ENCODE assay signal across 26 cellular contexts in the genomic region with DNA sequence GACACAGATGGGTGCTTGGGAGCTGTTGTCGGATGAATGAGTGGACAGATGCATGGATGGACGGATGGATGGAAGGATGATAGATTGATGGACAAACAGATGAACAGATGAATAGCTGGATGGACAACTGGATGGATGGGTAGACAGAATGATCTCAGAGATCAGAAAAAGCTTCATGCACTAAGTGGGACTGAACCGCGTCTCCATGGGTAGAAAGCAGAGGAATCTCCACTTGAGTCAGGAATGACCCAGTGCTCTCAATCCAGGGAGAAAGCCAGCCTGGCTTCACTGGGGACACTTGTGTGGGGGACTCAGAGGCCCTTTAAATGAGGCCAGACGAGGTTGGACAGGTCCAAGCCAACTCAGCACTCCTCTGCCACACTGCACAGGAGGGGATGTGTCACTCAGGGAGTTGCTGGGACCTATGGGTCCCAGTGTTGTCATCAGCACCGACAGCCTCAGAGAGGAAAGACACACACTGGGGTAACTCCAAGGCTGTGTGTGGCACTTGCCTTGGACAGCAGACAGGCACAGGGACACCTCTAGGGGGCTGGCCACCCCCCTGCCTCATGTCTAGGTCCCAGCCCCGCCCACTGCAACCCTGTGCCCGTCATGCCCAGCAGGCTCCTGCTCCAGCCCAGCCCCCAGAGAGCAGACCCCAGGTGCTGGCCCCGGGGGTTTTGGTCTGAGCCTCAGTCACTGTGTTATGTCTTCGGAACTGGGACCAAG. TPM values are rescaled to one million over a fixed set of nuclear protein-coding genes. Genes with fewer than 3 reads are reported as not detected.
DNase-seq lines count a peak whose midpoint lies in the region; ATAC-seq, FAIRE-seq and TF ChIP-seq lines count a peak whose summit lies in the region.
"Had no signal": no experiment of that assay in that cellular context is flagged by ENCODE, and none has a peak within 500 bp of the region (broad histone marks: within the 10 kb centered on the region; RNA-seq: fewer than 3 reads in every experiment).

No MANE protein-coding gene starts in this region.

- H3K4me3 ChIP-seq in K562: no peak overlapping the region
- H3K4me3 ChIP-seq in osteoblast (ENCODE audit: insufficient read depth, low read length): no peak overlapping the region
- H3K4me3 ChIP-seq: hepatocyte, SJCRH30, testis had no signal

- H3K4me2 ChIP-seq in K562 (ENCODE audit: insufficient read depth, low read length): no peak overlapping the region
- no peak overlapping the region for H3K4me2 ChIP-seq in osteoblast (ENCODE audit: insufficient read depth, low read length)
- H3K4me2 ChIP-seq: hepatocyte had no signal

- no TSS peak for BruUV-seq in K562 (replicated peaks; lab: Mats Ljungman, UMichigan)

- H4K20me1 ChIP-seq in K562 (replicated peaks; ENCODE audit: control insufficient read depth, insufficient read depth, low read length): peaks cover 58% of the 10 kb centered on the region
- no peaks in the 10 kb centered on the region for H4K20me1 ChIP-seq in osteoblast (ENCODE audit: insufficient read depth, low read length)

- no peaks in the 10 kb centered on the region for H3K79me2 ChIP-seq in K562 (ENCODE audit: control insufficient read depth, insufficient read depth, low read length)
- H3K79me2 ChIP-seq in osteoblast (ENCODE audit: insufficient read depth, low read length): no peaks in the 10 kb centered on the region
- H3K79me2 ChIP-seq: hepatocyte had no signal

- no peaks in the 10 kb centered on the region for H3K36me3 Mint-ChIP-seq in activated CD8-positive, alpha-beta memory T cell treated with anti-CD3 and anti-CD28 coated beads, Interleukin-2, amount 10 ng/mL, durations not matched to agents 7 days and 5 days
- H3K36me3 Mint-ChIP-seq: activated naive CD4-positive, alpha-beta T cell treated with anti-CD3 and anti-CD28 coated beads, Interleukin-2, amount 50 U/mL, for 24 hours had no signal

- H2AFZ ChIP-seq in K562 (ENCODE audit: low read depth, low read length): no peak overlapping the region
- H2AFZ ChIP-seq in osteoblast (ENCODE audit: low read length): no peak overlapping the region
- H2AFZ ChIP-seq: hepatocyte had no signal

- TF ChIP-seq CTCF in K562 (IDR thresholded peaks at IDR 0.05 in 2 of 3, conservative IDR thresholded peaks at IDR 0.05 in 1 of 3; ENCODE audit: insufficient read depth in 2 of 3, low read depth in 1 of 3, low read length in 3 of 3): 0 out of 6 replicates have a peak, but pooled peaks of 1 of the 3 experiments have one; percentile 3
- no peak for TF ChIP-seq CTCF in osteoblast (IDR thresholded peaks at IDR 0.05; ENCODE audit: extremely low read depth, low read depth, low read length)

- no peaks in the 10 kb centered on the region for H3K9me1 ChIP-seq in K562 (ENCODE audit: control insufficient read depth, insufficient read depth, low read length)

- POLR2A ChIA-PET in K562 (lab: Yijun Ruan, JAX): interaction anchor here (0.6 to 6.6 kb wide), 5 partner anchors 9 to 487 kb away, joined by 3 to 41 read pairs (median 3); no protein-coding TSS in a partner anchor

- no peaks in the 10 kb centered on the region for H3K9me3 ChIP-seq in K562 (replicated peaks; ENCODE audit: control insufficient read depth, insufficient read depth, low read depth, low read length)
- no peaks in the 10 kb centered on the region for H3K9me3 ChIP-seq in osteoblast (ENCODE audit: low read depth, low read length)
- H3K9me3 ChIP-seq: SJCRH30, testis had no signal

- no peak overlapping the region for H3K27ac ChIP-seq in K562 (ENCODE audit: extremely low read depth, low read depth, low read length)
- H3K27ac ChIP-seq in osteoblast (ENCODE audit: low read depth, low read length): no peak overlapping the region
- H3K27ac ChIP-seq: hepatocyte, testis had no signal

- H3K27me3 Mint-ChIP-seq in activated CD8-positive, alpha-beta memory T cell treated with anti-CD3 and anti-CD28 coated beads, Interleukin-2, amount 10 ng/mL, durations not matched to agents 7 days and 5 days: peaks cover 65% of the 10 kb centered on the region

- no peaks in the 10 kb centered on the region for H3K9me3 Mint-ChIP-seq in activated CD8-positive, alpha-beta memory T cell treated with anti-CD3 and anti-CD28 coated beads, Interleukin-2, amount 10 ng/mL, durations not matched to agents 7 days and 5 days (ENCODE audit: low read depth)
- H3K9me3 Mint-ChIP-seq: activated naive CD4-positive, alpha-beta T cell treated with anti-CD3 and anti-CD28 coated beads, Interleukin-2, amount 50 U/mL, for 24 hours had no signal

- TF ChIP-seq POLR2A in GM19193 (IDR thresholded peaks at IDR 0.05; ENCODE audit: extremely low read depth, insufficient read depth, insufficient read length) (peak; percentile 44), K562 (conservative IDR thresholded peaks at IDR 0.05) (no peak)

- no peak for TF ChIP-seq RAD21 in K562 (CRISPR knock-in tag; conservative IDR thresholded peaks at IDR 0.05 in 1 of 2, IDR thresholded peaks at IDR 0.05 in 1 of 2)

- H3K36me3 ChIP-seq in K562 (ENCODE audit: control insufficient read depth, insufficient read depth, low read length): no peaks in the 10 kb centered on the region
- H3K36me3 ChIP-seq in osteoblast (ENCODE audit: insufficient read depth, low read length): no peaks in the 10 kb centered on the region
- H3K36me3 ChIP-seq: SJCRH30 had no signal

- no peak for FAIRE-seq in K562 (lab: Jason Lieb, UNC)
- FAIRE-seq: colon, H54, kidney had no signal

- peak overlapping the region in 1 of 2 experiments; percentile 1; a peak in 2 of 4 replicates for H3K9ac ChIP-seq in K562 (ENCODE audit: insufficient read depth in 1 of 2, low read depth in 2 of 2, low read length in 2 of 2)

- CTCF ChIA-PET in activated CD8-positive, alpha-beta memory T cell treated with anti-CD3 and anti-CD28 coated beads, Interleukin-2, amount 10 ng/mL, durations not matched to agents 7 days and 5 days (lab: Charles Lee): interaction anchor here (1.1 kb wide), 1 partner anchor 9 kb away, joined by 4 read pairs; no protein-coding TSS in a partner anchor
- CTCF ChIA-PET in K562 (lab: Yijun Ruan, JAX; ENCODE audit: low intra/inter-chr PET ratio): interaction anchor here (0.6 kb wide), 1 partner anchor 16 kb away, joined by 3 read pairs; no protein-coding TSS in a partner anchor

- in situ Hi-C loops in K562 (cut with MboI): no loop called here

- H3K27ac Mint-ChIP-seq in activated CD8-positive, alpha-beta memory T cell treated with anti-CD3 and anti-CD28 coated beads, Interleukin-2, amount 10 ng/mL, durations not matched to agents 7 days and 5 days: no peak overlapping the region

- no peaks in the 10 kb centered on the region for H3K4me1 Mint-ChIP-seq in activated CD8-positive, alpha-beta memory T cell treated with anti-CD3 and anti-CD28 coated beads, Interleukin-2, amount 10 ng/mL, durations not matched to agents 7 days and 5 days
- H3K4me1 Mint-ChIP-seq: activated naive CD4-positive, alpha-beta T cell treated with anti-CD3 and anti-CD28 coated beads, Interleukin-2, amount 50 U/mL, for 24 hours had no signal

- H3K27me3 ChIP-seq in K562 (ENCODE audit: control insufficient read depth in 2 of 2, insufficient read depth in 2 of 2, low read length in 2 of 2) (peaks cover 15 to 53% of the 10 kb centered on the region in 2 experiments; a peak in 4 of 5 replicates), osteoblast (ENCODE audit: insufficient read depth, low read length) (peaks cover 6% of the 10 kb centered on the region)
- H3K27me3 ChIP-seq: SJCRH30, testis had no signal

- DNase-seq in activated CD8-positive, alpha-beta memory T cell treated with anti-CD3 and anti-CD28 coated beads, Interleukin-2, amount 50 U/mL, for 4 hours: peak; percentile 8
- DNase-seq in activated CD8-positive, alpha-beta memory T cell treated with anti-CD3 and anti-CD28 coated beads, Interleukin-2, amount 10 ng/mL, durations not matched to agents 7 days and 5 days: no peak
- DNase-seq in K562 (ENCODE audit: extremely low read depth in 1 of 4, low spot score in 3 of 4): peak in 3 of 4 experiments; percentile 63 to 70 (median 66)
- peak; percentile 62 for DNase-seq in osteoblast (ENCODE audit: insufficient read length, low spot score, missing footprints)
- no peak for DNase-seq in LoVo (ENCODE audit: low spot score)
- no peak for DNase-seq in superior temporal gyrus (ENCODE audit: extremely low spot score)
- DNase-seq: activated CD4-positive, alpha-beta T cell treated with anti-CD3 and anti-CD28 coated beads for 4 hours; C1 segment of cervical spinal cord; DMS 273 treated with DMSO at 0.1 percent for 48 hours; GF-D8; kidney; mesenchymal stem cell; NCI-H2081 treated with DMSO at 0.1 percent for 48 hours; NCI-H524; OCI-M1; SJCRH30; stimulated activated CD8-positive, alpha-beta memory T cell treated with anti-CD3 and anti-CD28 coated beads, Interleukin-4, amount 100 ng/mL, for 48 hours; testis had no signal

- no peaks in the 10 kb centered on the region for H3K4me1 ChIP-seq in K562 (replicated peaks in 1 of 2; ENCODE audit: control insufficient read depth in 2 of 2, insufficient read depth in 2 of 2, low read length in 2 of 2)
- H3K4me1 ChIP-seq in osteoblast (ENCODE audit: insufficient read depth, low read length): no peaks in the 10 kb centered on the region
- H3K4me1 ChIP-seq: testis had no signal

- ATAC-seq in activated CD8-positive, alpha-beta memory T cell treated with anti-CD3 and anti-CD28 coated beads, Interleukin-2, amount 10 ng/mL, durations not matched to agents 7 days and 5 days: no peak
- ATAC-seq in K562 (peak; percentile 22), GM18873 (IDR thresholded peaks at IDR 0.05; ENCODE audit: low FRiP score, unreplicated experiment) (no peak)

- under 1% methylated on average over 10 of the region's 10 CpGs for WGBS in K562 (ENCODE audit: insufficient coverage, low coverage, missing lambda C conversion rate)

- H3K4me3 Mint-ChIP-seq in activated CD8-positive, alpha-beta memory T cell treated with anti-CD3 and anti-CD28 coated beads, Interleukin-2, amount 10 ng/mL, durations not matched to agents 7 days and 5 days: no peak overlapping the region
- H3K4me3 Mint-ChIP-seq: activated naive CD4-positive, alpha-beta T cell treated with anti-CD3 and anti-CD28 coated beads, Interleukin-2, amount 50 U/mL, for 24 hours had no signal

- no peak for TF ChIP-seq EP300 in K562 (IDR thresholded peaks at IDR 0.05; ENCODE audit: low read length)

- intact Hi-C loops in K562 (cut with micrococcal nuclease): no loop called here

RNA-seq across cellular contexts. Expression of a gene that starts 5.6 kb away (rescaled TPM):
- not detected for total RNA-seq in activated CD8-positive, alpha-beta memory T cell treated with anti-CD3 and anti-CD28 coated beads, Interleukin-2, amount 10 ng/mL, durations not matched to agents 7 days and 5 days
- not detected in 2 replicates for total RNA-seq in K562 (2011; cell fraction: chromatin; rRNA removed; ENCODE audit: low replicate concordance)
- total RNA-seq in K562 (2011; cell fraction: nucleolus; rRNA removed): not detected in 2 replicates
- not detected in 2 replicates for total RNA-seq in K562 (2011; cell fraction: nucleoplasm; rRNA removed)
- total RNA-seq in K562 (2014; rRNA removed) (not detected in 2 replicates), K562 (2014; rRNA removed; fragmentation: Illumina TruSeq; extraction: Trizol) (not detected in 2 replicates), K562 (2015; rRNA removed; fragmentation: Illumina TruSeq; extraction: Trizol) (not detected in 2 replicates), K562 (2021) (not detected in 2 replicates), osteoblast (not detected in 2 replicates)
- polyA plus RNA-seq in K562 (2011; rRNA removed) (not detected in 2 replicates), K562 (2014; fragmentation: Illumina TruSeq; extraction: Trizol) (not detected in 2 replicates), K562 (2014; fragmentation: Nextera tagmentation; extraction: Ambion mirVana) (not detected), K562 (2014; rRNA removed) (not detected in 2 replicates)
- not detected in 2 replicates for polyA plus RNA-seq in K562 (2011; cell fraction: cytosol; rRNA removed)
- not detected in 2 replicates for polyA plus RNA-seq in K562 (2011; cell fraction: nucleus; rRNA removed)
- polyA plus RNA-seq in K562 (2012): not detected in 2 replicates
- not detected in 2 replicates for polyA minus RNA-seq in K562 (2011; rRNA and poly(A)+ RNA removed)
- not detected in 2 replicates for polyA minus RNA-seq in K562 (2011; cell fraction: cytosol; rRNA and poly(A)+ RNA removed)
- polyA minus RNA-seq in K562 (2011; cell fraction: nucleus; rRNA and poly(A)+ RNA removed): not detected in 2 replicates
- total RNA-seq: A172, hepatocyte, pulmonary artery endothelial cell had no signal
- polyA plus RNA-seq: hepatocyte had no signal

Comparison
In these comparisons a context has a peak if more than half of its experiments do, and no peak if none do; other contexts are left out.
1. DNase-seq: peak in activated CD8-positive, alpha-beta memory T cell treated with anti-CD3 and anti-CD28 coated beads, Interleukin-2, amount 50 U/mL, for 4 hours (single experiment), K562 (3 of 4) and osteoblast (single experiment); none in activated CD8-positive, alpha-beta memory T cell treated with anti-CD3 and anti-CD28 coated beads, Interleukin-2, amount 10 ng/mL, durations not matched to agents 7 days and 5 days (single experiment), LoVo (single experiment) and superior temporal gyrus (single experiment).